In the genomic region with DNA sequence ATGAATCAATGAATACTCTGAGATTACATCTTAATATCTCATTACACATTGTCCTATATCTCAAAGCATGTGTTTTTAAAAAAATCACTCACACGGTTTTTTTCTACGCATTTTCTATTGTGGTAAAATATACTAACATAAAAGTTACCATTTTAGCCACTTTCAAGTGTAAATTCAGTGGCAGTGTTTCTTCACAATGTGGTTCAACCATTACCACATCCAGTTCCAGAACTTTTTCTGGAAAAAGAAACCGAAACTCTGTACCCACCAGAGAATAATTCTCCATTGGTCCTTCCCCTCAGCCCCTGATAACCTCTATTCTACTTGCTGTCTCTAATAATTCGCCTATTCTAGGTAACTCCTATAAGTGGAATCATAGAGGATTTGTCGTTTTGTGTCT, we compare ENCODE assay signal across 1 cellular context.
TF ChIP-seq lines count a peak whose summit lies in the region.

No MANE protein-coding gene starts in this region.

TF ChIP-seq in GM12878, 131 proteins besides CTCF, POLR2A, EP300 and RAD21:
- TF ChIP-seq SMAD5 (IDR thresholded peaks at IDR 0.05; ENCODE audit: low read depth) = no peak
- TF ChIP-seq SIN3A (IDR thresholded peaks at IDR 0.05; ENCODE audit: low read depth, low read length) = no peak
- TF ChIP-seq RUNX3 (IDR thresholded peaks at IDR 0.05; ENCODE audit: low read length) = peak; percentile 70
- TF ChIP-seq CREM (IDR thresholded peaks at IDR 0.05; ENCODE audit: low read depth) = no peak
- TF ChIP-seq IKZF2 (IDR thresholded peaks at IDR 0.05) = peak; percentile 65 to 67; a peak in 3 of 4 replicates
- 0 out of 2 replicates have a peak, but pooled peaks have one; percentile 38 for TF ChIP-seq EED (IDR thresholded peaks at IDR 0.05; ENCODE audit: low read depth)
- no peak for TF ChIP-seq GATAD2B (conservative IDR thresholded peaks at IDR 0.05; ENCODE audit: low read depth)
- TF ChIP-seq MEF2A (IDR thresholded peaks at IDR 0.05; ENCODE audit: insufficient read depth, low read depth, low read length) = no peak
- TF ChIP-seq ZNF217 (IDR thresholded peaks at IDR 0.05) = no peak
- TF ChIP-seq ZBED1 (IDR thresholded peaks at IDR 0.05; ENCODE audit: borderline replicate concordance) = no peak
- TF ChIP-seq IKZF1 (conservative IDR thresholded peaks at IDR 0.05) = peak; percentile 35; the same call in 1 of the 2 replicates
- TF ChIP-seq MEF2B (IDR thresholded peaks at IDR 0.05; ENCODE audit: partially characterized antibody, poor library complexity, severe bottlenecking) = peak; percentile 21
- no peak for TF ChIP-seq GABPA (IDR thresholded peaks at IDR 0.05; ENCODE audit: low read depth)
- TF ChIP-seq ZNF384 (IDR thresholded peaks at IDR 0.05; ENCODE audit: borderline replicate concordance, low read depth, low read length) = peak; percentile 22; the same call in 1 of the 2 replicates
- no peak for TF ChIP-seq TCF3 (IDR thresholded peaks at IDR 0.05; ENCODE audit: borderline replicate concordance, insufficient read depth, low read depth, low read length)
